8 cellular contexts compared by ENCODE assay signal in the genomic region with DNA sequence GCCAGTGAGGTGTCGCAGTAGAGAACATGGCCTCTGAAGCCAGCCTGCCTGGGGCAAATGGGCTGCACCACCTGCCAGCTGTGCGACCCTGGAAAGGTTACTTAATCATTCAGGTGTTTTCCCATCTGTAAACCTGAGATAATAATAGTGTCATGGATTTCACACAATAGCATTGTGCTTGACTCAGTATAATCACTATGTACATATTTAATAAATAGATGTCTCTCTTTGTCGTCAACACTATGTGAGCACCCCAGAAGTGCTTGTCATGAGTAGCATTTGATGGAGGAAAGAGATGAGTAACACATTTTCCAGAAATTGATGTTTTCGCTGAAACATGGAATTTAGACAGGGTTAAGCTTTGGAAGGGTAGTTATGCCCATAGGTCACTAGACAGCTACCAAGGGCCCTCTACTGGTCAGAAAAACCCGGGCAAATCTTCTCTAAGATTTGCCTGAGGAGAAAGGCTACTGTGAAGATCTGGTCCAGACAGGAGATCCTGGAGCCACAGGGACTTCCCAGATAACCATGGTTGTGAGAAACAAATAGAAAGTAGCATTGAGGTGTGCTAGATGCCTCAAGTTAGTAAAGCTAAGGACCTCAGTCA. TPM values are rescaled to one million over a fixed set of nuclear protein-coding genes. Genes with fewer than 3 reads are reported as not detected.
DNase-seq lines count a peak whose midpoint lies in the region; ATAC-seq and TF ChIP-seq lines count a peak whose summit lies in the region.

No MANE protein-coding gene starts in this region.

- ATAC-seq in GM19043 (IDR thresholded peaks at IDR 0.05; ENCODE audit: low read depth, unreplicated experiment) (peak; percentile 35), mucosa of descending colon (peak; percentile 73), GM18520 (IDR thresholded peaks at IDR 0.05; ENCODE audit: unreplicated experiment) (no peak)
- ATAC-seq in stimulated activated memory B cell treated with anti-CD40 and anti-IgM and Interleukin-4, amounts not matched to agents 10 μg/mL and 1 μg/mL and 100 μg/mL, for 72 hours = no peak

- POLR2A ChIA-PET in A673 (lab: Charles Lee; ENCODE audit: low non-redundant PET) = no interaction called here

- H3K36me3 ChIP-seq in A673 (ENCODE audit: insufficient read depth, low read length, poor library complexity, severe bottlenecking) = no peaks in the 10 kb centered on the region
- no peaks in the 10 kb centered on the region for H3K36me3 ChIP-seq in mucosa of descending colon (ENCODE audit: low read depth)

- H3K27ac ChIP-seq in A673 (ENCODE audit: low read depth, low read length, poor library complexity, severe bottlenecking) (no peak overlapping the region), cingulate gyrus (ENCODE audit: low read depth, low read length) (peak overlapping the region; percentile 78)

- no peaks in the 10 kb centered on the region for H3K9me3 ChIP-seq in A673 (ENCODE audit: low read depth, low read length, poor library complexity, severe bottlenecking)
- no peaks in the 10 kb centered on the region for H3K9me3 ChIP-seq in mucosa of descending colon

- intact Hi-C loops in A673 (cut with micrococcal nuclease; ENCODE audit: unreplicated experiment) = loop anchor here (5.0 kb wide), 1 partner anchor 100 kb away; no protein-coding TSS in a partner anchor
- intact Hi-C loops in mucosa of descending colon (cut with DNase I, micrococcal nuclease) = no loop called here

- no peak overlapping the region for H3K27ac Mint-ChIP-seq in stimulated activated memory B cell treated with anti-CD40 and anti-IgM and Interleukin-4, amounts not matched to agents 10 μg/mL and 1 μg/mL and 100 μg/mL, for 72 hours

- no peaks in the 10 kb centered on the region for H3K36me3 Mint-ChIP-seq in stimulated activated memory B cell treated with anti-CD40 and anti-IgM and Interleukin-4, amounts not matched to agents 10 μg/mL and 1 μg/mL and 100 μg/mL, for 72 hours

- H3K4me1 ChIP-seq in A673 (ENCODE audit: insufficient read depth, low read length, poor library complexity, severe bottlenecking) = no peaks in the 10 kb centered on the region
- H3K4me1 ChIP-seq in mucosa of descending colon (ENCODE audit: low read depth) = no peaks in the 10 kb centered on the region

- peaks cover 4% of the 10 kb centered on the region for H3K4me1 Mint-ChIP-seq in stimulated activated memory B cell treated with anti-CD40 and anti-IgM and Interleukin-4, amounts not matched to agents 10 μg/mL and 1 μg/mL and 100 μg/mL, for 72 hours

- BruUV-seq in A673 (replicated peaks; lab: Mats Ljungman, UMichigan) = no TSS peak

- no peaks in the 10 kb centered on the region for H3K27me3 ChIP-seq in A673 (replicated peaks; ENCODE audit: insufficient read depth, low read depth, low read length, poor library complexity)

- CTCF ChIA-PET in A673 (lab: Charles Lee) = interaction anchor here (0.5 to 1.3 kb wide), 3 partner anchors 29 to 103 kb away, joined by 3 to 10 read pairs (median 7); no protein-coding TSS in a partner anchor

- no peak overlapping the region for H3K4me3 Mint-ChIP-seq in stimulated activated memory B cell treated with anti-CD40 and anti-IgM and Interleukin-4, amounts not matched to agents 10 μg/mL and 1 μg/mL and 100 μg/mL, for 72 hours

- peaks cover under 1% of the 10 kb centered on the region for H3K9me3 Mint-ChIP-seq in stimulated activated memory B cell treated with anti-CD40 and anti-IgM and Interleukin-4, amounts not matched to agents 10 μg/mL and 1 μg/mL and 100 μg/mL, for 72 hours

- DNase-seq in A673 (ENCODE audit: low spot score) (peak; percentile 22), NCI-H226 (peak; percentile 47), mucosa of descending colon (peak in 1 of 3 donors; percentile 71), NCI-H2171 treated with DMSO at 0.1 percent for 48 hours (lab: John Stamatoyannopoulos, UW) (no peak)

- H3K4me3 ChIP-seq in A673 (ENCODE audit: low read depth, low read length, poor library complexity, severe bottlenecking) (no peak overlapping the region), mucosa of descending colon (no peak overlapping the region)

- peak; percentile 56 for TF ChIP-seq CTCF in A673 (conservative IDR thresholded peaks at IDR 0.05; ENCODE audit: low read depth, low read length)
- TF ChIP-seq CTCF in mucosa of descending colon (IDR thresholded peaks at IDR 0.05) = no peak

- peaks cover 12% of the 10 kb centered on the region for H3K27me3 Mint-ChIP-seq in stimulated activated memory B cell treated with anti-CD40 and anti-IgM and Interleukin-4, amounts not matched to agents 10 μg/mL and 1 μg/mL and 100 μg/mL, for 72 hours

RNA-seq across cellular contexts. Expression of a gene that starts 9.5 kb away (rescaled TPM):
- 12.0 TPM in 2 replicates for total RNA-seq in A673 (2021)
- 10 to 100 TPM; 41.0 to 75.1 (median 47.2) TPM for total RNA-seq in mucosa of descending colon

Comparison
In these comparisons a context has a peak if more than half of its experiments do, and no peak if none do; other contexts are left out.
1. ATAC-seq: peak in GM19043 (single experiment) and mucosa of descending colon (single experiment); none in stimulated activated memory B cell treated with anti-CD40 and anti-IgM and Interleukin-4, amounts not matched to agents 10 μg/mL and 1 μg/mL and 100 μg/mL, for 72 hours (single experiment) and GM18520 (single experiment).